16 cellular contexts compared by ENCODE assay signal in the genomic region with DNA sequence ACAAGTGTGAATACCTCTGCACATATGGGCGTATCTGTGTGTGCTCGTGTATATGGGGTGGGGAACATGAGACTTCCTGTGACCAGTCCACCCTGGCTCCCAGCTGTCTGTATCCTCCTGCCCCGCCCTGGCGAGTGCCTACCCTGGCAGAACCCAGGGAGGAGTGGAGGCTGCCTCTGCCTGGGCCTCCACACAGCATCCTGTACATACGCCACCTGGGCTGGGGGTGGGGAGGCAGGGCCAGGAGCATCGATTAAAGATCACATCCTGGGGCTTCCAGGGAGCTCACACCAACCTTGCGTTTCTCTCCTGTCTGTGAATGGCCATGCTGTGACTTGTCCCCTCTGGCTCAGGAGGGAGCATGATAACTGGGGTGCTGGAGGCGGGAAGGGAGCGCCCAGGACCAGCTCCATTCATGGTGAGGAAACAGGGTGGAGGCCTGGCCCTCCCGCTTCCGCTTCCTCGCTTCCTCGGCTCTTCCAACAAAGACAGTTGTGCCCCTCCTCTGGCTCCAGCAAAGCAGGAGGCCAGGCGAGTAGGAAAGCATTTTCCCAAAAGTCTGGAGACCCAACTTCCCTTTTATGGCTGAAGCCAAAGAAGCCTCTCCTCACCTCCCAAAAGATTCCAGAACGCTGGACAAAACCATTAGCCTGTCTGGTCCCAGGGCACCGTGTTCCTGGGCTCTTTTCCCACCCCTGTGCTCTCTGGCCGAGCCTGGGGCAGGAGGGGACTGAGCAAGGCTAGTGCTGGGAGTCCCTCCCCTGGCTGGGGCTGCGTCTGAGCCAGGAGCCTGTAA. TPM values are rescaled to one million over a fixed set of nuclear protein-coding genes. Genes with fewer than 3 reads are reported as not detected.
DNase-seq lines count a peak whose midpoint lies in the region; ATAC-seq and TF ChIP-seq lines count a peak whose summit lies in the region.
"Had no signal": no experiment of that assay in that cellular context is flagged by ENCODE, and none has a peak within 500 bp of the region (broad histone marks: within the 10 kb centered on the region; RNA-seq: fewer than 3 reads in every experiment).

No MANE protein-coding gene starts in this region.

- no peaks in the 10 kb centered on the region for H3K4me1 Mint-ChIP-seq in T-helper 2 cell treated with Interferon-gamma antibody and Interleukin-4, amounts not matched to agents 5 μg/mL and 100 μg/mL, for 36 hours (ENCODE audit: low read depth)

- no peaks in the 10 kb centered on the region for H3K36me3 Mint-ChIP-seq in T-helper 2 cell treated with Interferon-gamma antibody and Interleukin-4, amounts not matched to agents 5 μg/mL and 100 μg/mL, for 36 hours (ENCODE audit: low read depth)

- H3K36me3 ChIP-seq in ascending aorta (no peaks in the 10 kb centered on the region), heart left ventricle (no peaks in the 10 kb centered on the region), muscle layer of duodenum (ENCODE audit: control insufficient read depth in 1 of 2, insufficient read depth in 2 of 2, low read length in 2 of 2) (no peaks in the 10 kb centered on the region), tibial artery (no peaks in the 10 kb centered on the region)

- H3K27me3 ChIP-seq in ascending aorta, result no peaks in the 10 kb centered on the region
- no peaks in the 10 kb centered on the region for H3K27me3 ChIP-seq in heart left ventricle
- H3K27me3 ChIP-seq in muscle layer of duodenum (ENCODE audit: low read depth, low read length), result no peaks in the 10 kb centered on the region
- H3K27me3 ChIP-seq in tibial artery, result peaks cover 0 to 4% of the 10 kb centered on the region in 2 donors

- TF ChIP-seq POLR2A in heart left ventricle (IDR thresholded peaks at IDR 0.05), result peak in 1 of 2 donors; percentile 14

- H3K4me3 Mint-ChIP-seq in T-helper 2 cell treated with Interferon-gamma antibody and Interleukin-4, amounts not matched to agents 5 μg/mL and 100 μg/mL, for 36 hours, result no peak overlapping the region

- H3K27me3 Mint-ChIP-seq in T-helper 2 cell treated with Interferon-gamma antibody and Interleukin-4, amounts not matched to agents 5 μg/mL and 100 μg/mL, for 36 hours (ENCODE audit: low read depth), result peaks cover 10% of the 10 kb centered on the region

- H3K9me3 ChIP-seq in ascending aorta (no peaks in the 10 kb centered on the region), heart left ventricle (no peaks in the 10 kb centered on the region), muscle layer of duodenum (ENCODE audit: control insufficient read depth in 1 of 2, low read length in 2 of 2) (no peaks in the 10 kb centered on the region), tibial artery (no peaks in the 10 kb centered on the region)

- DNase-seq in ascending aorta (ENCODE audit: low spot score in 2 of 2) (no peak), heart left ventricle (peak; percentile 59 to 83 (median 73)), tibial artery (no peak), putamen (ENCODE audit: low spot score) (no peak)
- no peak for DNase-seq in T-helper 2 cell treated with Interferon-gamma antibody and Interleukin-4, amounts not matched to agents 5 μg/mL and 100 μg/mL, for 36 hours (ENCODE audit: low spot score)
- no peak for DNase-seq in activated CD4-positive, alpha-beta T cell treated with anti-CD3 and anti-CD28 coated beads for 48 hours
- DNase-seq: activated CD8-positive, alpha-beta memory T cell treated with anti-CD3 and anti-CD28 coated beads, Interleukin-2, amount 50 U/mL, for 48 hours; amniotic stem cell; EL; NK-92 treated with Interleukin-12 subunit alpha and Interleukin-12 subunit beta, amount 100 ng/mL, for 24 hours; stimulated activated CD4-positive, alpha-beta T cell treated with anti-CD3 and anti-CD28 coated beads, Interleukin-4, amount 100 ng/mL, for 1 hour; stimulated activated naive CD4-positive, alpha-beta T cell treated with Interleukin-2 at 50 U/mL for 16 hours had no signal

- WGBS in heart left ventricle, 4 donors, result 36 to 56% (median 44%) methylated on average over 17 to 18 of the region's 18 CpGs

- peak; percentile 4 to 53 (median 36) for ATAC-seq in heart left ventricle
- no peak for ATAC-seq in GM18861 (IDR thresholded peaks at IDR 0.05; ENCODE audit: unreplicated experiment)

- TF ChIP-seq CTCF in ascending aorta (IDR thresholded peaks at IDR 0.05), result no peak
- TF ChIP-seq CTCF in heart left ventricle (IDR thresholded peaks at IDR 0.05), result no peak
- no peak for TF ChIP-seq CTCF in tibial artery (IDR thresholded peaks at IDR 0.05)

- intact Hi-C loops in ascending aorta (cut with DNase I), result no loop called here
- intact Hi-C loops in heart left ventricle (cut with DNase I), result loop anchor here in 7 of 10 donors (2.0 to 5.0 kb wide), 3 partner anchors 46 to 49 kb away; a partner anchor contains a TSS
- intact Hi-C loops in tibial artery (cut with DNase I; ENCODE audit: low total_unique reads), result no loop called here

- H3K4me1 ChIP-seq in ascending aorta, result peaks cover 4 to 6% of the 10 kb centered on the region in 2 donors
- H3K4me1 ChIP-seq in heart left ventricle, result peaks cover 4 to 59% (median 39%) of the 10 kb centered on the region in 12 donors
- H3K4me1 ChIP-seq in muscle layer of duodenum (ENCODE audit: control insufficient read depth in 1 of 2, insufficient read depth in 2 of 2, low read length in 2 of 2), result peaks cover 0 to 36% of the 10 kb centered on the region in 2 donors
- peaks cover 0 to 41% (median 24%) of the 10 kb centered on the region in 4 donors for H3K4me1 ChIP-seq in tibial artery

- no peak overlapping the region for H3K27ac Mint-ChIP-seq in T-helper 2 cell treated with Interferon-gamma antibody and Interleukin-4, amounts not matched to agents 5 μg/mL and 100 μg/mL, for 36 hours

- H3K27ac ChIP-seq in ascending aorta (peak overlapping the region; percentile 48 to 50), heart left ventricle (peak overlapping the region; percentile 51 to 93 (median 80)), muscle layer of duodenum (ENCODE audit: low read length) (peak overlapping the region; percentile 39), tibial artery (peak overlapping the region; percentile 68 to 74)
- H3K27ac ChIP-seq: SK-N-MC, VCaP had no signal

- H3K4me3 ChIP-seq in ascending aorta (no peak overlapping the region), heart left ventricle (peak overlapping the region in 5 of 12 donors; percentile 5 to 25 (median 13)), muscle layer of duodenum (ENCODE audit: low read depth in 1 of 2, low read length in 2 of 2) (peak overlapping the region in 1 of 2 donors; percentile 6), tibial artery (no peak overlapping the region)
- H3K4me3 ChIP-seq: SK-N-MC had no signal

- H3K9me3 Mint-ChIP-seq in T-helper 2 cell treated with Interferon-gamma antibody and Interleukin-4, amounts not matched to agents 5 μg/mL and 100 μg/mL, for 36 hours, result no peaks in the 10 kb centered on the region

RNA-seq across cellular contexts. Expression of a gene that starts 23.0 kb away (rescaled TPM):
- total RNA-seq in ascending aorta, result not detected
- 10 to 100 TPM in 6 of 9 donors, 1 to 10 TPM in 3; 6.6 to 24.6 (median 12.6) TPM for total RNA-seq in heart left ventricle
- polyA plus RNA-seq in heart left ventricle, result 1 to 10 TPM; 1.8 to 9.3 TPM

RNA-seq across cellular contexts. Expression of a gene that starts 48.3 kb away (rescaled TPM):
- total RNA-seq in ascending aorta, result 9.9 TPM
- 10 to 100 TPM; 16.8 to 60.8 (median 24.9) TPM for total RNA-seq in heart left ventricle
- polyA plus RNA-seq in heart left ventricle, result 10 to 100 TPM; 14.2 to 29.9 TPM

Comparison
In these comparisons a context has a peak if more than half of its experiments do, and no peak if none do; other contexts are left out.
1. DNase-seq: peak in heart left ventricle (5 of 5); none in ascending aorta (0 of 2), tibial artery (0 of 2), T-helper 2 cell treated with Interferon-gamma antibody and Interleukin-4, amounts not matched to agents 5 μg/mL and 100 μg/mL, for 36 hours (single experiment), activated CD4-positive, alpha-beta T cell treated with anti-CD3 and anti-CD28 coated beads for 48 hours (single experiment) and putamen (single experiment).
2. intact Hi-C loops: an anchor here in heart left ventricle (2.0 to 5.0 kb wide); none called in ascending aorta and tibial artery.
3. Peak in every context shown above with its lines, with median percentiles within 50 percentile points of each other: H3K27ac ChIP-seq.